Comparison of ENCODE assay signal across 1 cellular context in the genomic region with DNA sequence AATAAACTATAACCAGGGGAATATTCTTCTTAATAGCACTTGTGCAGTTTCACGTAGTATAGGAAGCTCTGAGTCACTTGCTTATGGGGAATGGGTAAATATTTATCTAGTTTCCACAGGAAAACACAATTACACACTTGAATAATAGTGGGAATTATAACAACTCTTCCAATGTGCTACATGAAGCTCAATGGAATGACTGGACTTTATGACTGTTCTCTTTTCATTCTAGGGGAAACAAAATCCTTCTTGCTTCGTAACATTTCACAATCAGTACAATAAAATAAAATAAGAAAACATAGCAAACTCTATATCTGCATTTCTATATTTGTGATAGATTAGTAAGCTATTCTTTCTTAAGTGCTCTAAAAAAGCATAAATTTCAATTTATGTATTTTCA.
A peak's percentile ranks its signal among the peaks of the same experiment; 100 is the strongest.
TF ChIP-seq lines count a peak whose summit lies in the region.

No MANE protein-coding gene starts in this region.

TF ChIP-seq in IMR-90, 13 proteins besides CTCF, POLR2A, EP300 and RAD21:
- TF ChIP-seq, protein P1, sequence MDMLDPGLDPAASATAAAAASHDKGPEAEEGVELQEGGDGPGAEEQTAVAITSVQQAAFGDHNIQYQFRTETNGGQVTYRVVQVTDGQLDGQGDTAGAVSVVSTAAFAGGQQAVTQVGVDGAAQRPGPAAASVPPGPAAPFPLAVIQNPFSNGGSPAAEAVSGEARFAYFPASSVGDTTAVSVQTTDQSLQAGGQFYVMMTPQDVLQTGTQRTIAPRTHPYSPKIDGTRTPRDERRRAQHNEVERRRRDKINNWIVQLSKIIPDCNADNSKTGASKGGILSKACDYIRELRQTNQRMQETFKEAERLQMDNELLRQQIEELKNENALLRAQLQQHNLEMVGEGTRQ (IDR thresholded peaks at IDR 0.05; ENCODE audit: low read depth, low read length) = no peak
- no peak for TF ChIP-seq RFX5 (IDR thresholded peaks at IDR 0.05; ENCODE audit: low read depth, low read length)
- 0 out of 2 replicates have a peak, but pooled peaks have one; percentile 9 for TF ChIP-seq FOS (IDR thresholded peaks at IDR 0.05; ENCODE audit: low read depth, low read length)
- peak; percentile 56 for TF ChIP-seq CEBPB (IDR thresholded peaks at IDR 0.05; ENCODE audit: low read depth, low read length)
- no peak for TF ChIP-seq MAZ (IDR thresholded peaks at IDR 0.05; ENCODE audit: borderline replicate concordance, low read depth, low read length)
- TF ChIP-seq MAFK (IDR thresholded peaks at IDR 0.05; ENCODE audit: low read depth, low read length) = no peak
